Comparison of ENCODE assay signal across 13 cellular contexts in genomic region chr12:56137853-56138571, GRCh38. TPM values are rescaled to one million over a fixed set of nuclear protein-coding genes. Genes with fewer than 3 reads are reported as not detected.
DNase-seq lines count a peak whose midpoint lies in the region; ATAC-seq and TF ChIP-seq lines count a peak whose summit lies in the region.
"Had no signal": no experiment of that assay in that cellular context is flagged by ENCODE, and none has a peak within 500 bp of the region (broad histone marks: within the 10 kb centered on the region; RNA-seq: fewer than 3 reads in every experiment).

No MANE protein-coding gene starts in this region.

- no peaks in the 10 kb centered on the region for H3K9me3 Mint-ChIP-seq in T-helper 1 cell treated with Interleukin-12 subunit alpha and Interleukin-12 subunit beta and Interleukin-4 antibody, amounts not matched to agents 30 μg/mL and 1 μg/mL, for 36 hours
- H3K9me3 Mint-ChIP-seq in WTC11 = peaks cover 12% of the 10 kb centered on the region

- H3K27ac ChIP-seq in HEK293 (ENCODE audit: extremely low read depth, low read depth, low read length) = no peak overlapping the region
- peak overlapping the region; percentile 8 for H3K27ac ChIP-seq in effector memory CD4-positive, alpha-beta T cell (ENCODE audit: insufficient read depth, low read length, poor library complexity, severe bottlenecking)
- H3K27ac ChIP-seq: 22Rv1, adrenal gland, foreskin keratinocyte, SJSA1, suprapubic skin had no signal

- H3K4me1 ChIP-seq in HEK293 (ENCODE audit: control insufficient read depth, insufficient read depth, low read length) = no peaks in the 10 kb centered on the region
- H3K4me1 ChIP-seq in effector memory CD4-positive, alpha-beta T cell (ENCODE audit: control insufficient read depth, insufficient read depth, low read length, poor library complexity, severe bottlenecking) = peaks cover 33% of the 10 kb centered on the region
- H3K4me1 ChIP-seq: adrenal gland, foreskin keratinocyte, SJSA1, suprapubic skin had no signal

- CTCF ChIA-PET in HEK293 (lab: Yijun Ruan, JAX) (interaction anchor here (0.9 to 2.2 kb wide), 2 partner anchors 16 to 19 kb away, joined by 3 to 5 read pairs; partner anchors contain the start of gene ZC3H10), WTC11 (lab: Charles Lee) (interaction anchor here (1.2 kb wide), 1 partner anchor 10 kb away, joined by 3 read pairs; the partner anchor contains the start of gene ESYT1)

- H3K4me3 ChIP-seq in HEK293 (ENCODE audit: low read depth, low read length) = no peak overlapping the region
- no peak overlapping the region for H3K4me3 ChIP-seq in effector memory CD4-positive, alpha-beta T cell (ENCODE audit: insufficient read depth, low read depth, low read length, poor library complexity, severe bottlenecking)
- H3K4me3 ChIP-seq: adrenal gland, SJSA1, suprapubic skin had no signal

- peaks cover 34 to 93% of the 10 kb centered on the region in 2 experiments; a peak in 2 of 3 replicates for H3K36me3 ChIP-seq in HEK293 (ENCODE audit: control insufficient read depth in 2 of 2, insufficient read depth in 1 of 2, low read length in 2 of 2)
- H3K36me3 ChIP-seq in effector memory CD4-positive, alpha-beta T cell (ENCODE audit: control insufficient read depth, insufficient read depth, low read length) = peaks cover 74% of the 10 kb centered on the region

- peaks cover 36% of the 10 kb centered on the region for H3K4me1 Mint-ChIP-seq in T-helper 1 cell treated with Interleukin-12 subunit alpha and Interleukin-12 subunit beta and Interleukin-4 antibody, amounts not matched to agents 30 μg/mL and 1 μg/mL, for 36 hours (ENCODE audit: low read depth)
- H3K4me1 Mint-ChIP-seq in WTC11 = no peaks in the 10 kb centered on the region

- no peaks in the 10 kb centered on the region for H3K9me3 ChIP-seq in HEK293 (ENCODE audit: control insufficient read depth, insufficient read depth, low read depth, low read length)
- H3K9me3 ChIP-seq in effector memory CD4-positive, alpha-beta T cell (ENCODE audit: control insufficient read depth, low read length) = no peaks in the 10 kb centered on the region
- H3K9me3 ChIP-seq: adrenal gland, SJSA1, suprapubic skin had no signal

- DNase-seq in T-helper 1 cell = no peak
- DNase-seq in effector memory CD4-positive, alpha-beta T cell = no peak
- DNase-seq in WTC11 (ENCODE audit: low spot score) = no peak
- DNase-seq in stimulated activated CD8-positive, alpha-beta memory T cell treated with anti-CD3 and anti-CD28 coated beads, Interleukin-4, amount 100 ng/mL, for 48 hours = no peak
- DNase-seq: adrenal gland, C1 segment of cervical spinal cord, foreskin keratinocyte, NCI-H1694 treated with DMSO at 0.1 percent for 48 hours had no signal

- no peak overlapping the region for H3K4me3 Mint-ChIP-seq in T-helper 1 cell treated with Interleukin-12 subunit alpha and Interleukin-12 subunit beta and Interleukin-4 antibody, amounts not matched to agents 30 μg/mL and 1 μg/mL, for 36 hours
- no peak overlapping the region for H3K4me3 Mint-ChIP-seq in WTC11

- peaks cover 72% of the 10 kb centered on the region for H3K36me3 Mint-ChIP-seq in T-helper 1 cell treated with Interleukin-12 subunit alpha and Interleukin-12 subunit beta and Interleukin-4 antibody, amounts not matched to agents 30 μg/mL and 1 μg/mL, for 36 hours (ENCODE audit: low read depth)
- peaks cover 83% of the 10 kb centered on the region for H3K36me3 Mint-ChIP-seq in WTC11

- peak overlapping the region; percentile 78 for H3K27ac Mint-ChIP-seq in T-helper 1 cell treated with Interleukin-12 subunit alpha and Interleukin-12 subunit beta and Interleukin-4 antibody, amounts not matched to agents 30 μg/mL and 1 μg/mL, for 36 hours
- H3K27ac Mint-ChIP-seq in WTC11 = no peak overlapping the region

- POLR2A ChIA-PET in HEK293 (lab: Yijun Ruan, JAX) = interaction anchor here (1.0 to 3.0 kb wide), 3 partner anchors 10 to 23 kb away, joined by 3 to 14 read pairs (median 4); partner anchors contain the start of gene ESYT1
- POLR2A ChIA-PET in WTC11 (lab: Charles Lee) = interaction anchor here (0.6 to 0.9 kb wide), 2 partner anchors 27 to 28 kb away, joined by 3 read pairs; no protein-coding TSS in a partner anchor

- TF ChIP-seq CTCF in HEK293 (tag by site-specific recombination; IDR thresholded peaks at IDR 0.05) (no peak), WTC11 (IDR thresholded peaks at IDR 0.05) (no peak)

- ATAC-seq in WTC11 = no peak
- ATAC-seq: foreskin keratinocyte had no signal

- H3K27me3 ChIP-seq in effector memory CD4-positive, alpha-beta T cell (replicated peaks; ENCODE audit: control insufficient read depth, insufficient read depth, low read length, poor library complexity, severe bottlenecking) = no peaks in the 10 kb centered on the region
- H3K27me3 ChIP-seq: adrenal gland, foreskin keratinocyte, SJSA1, suprapubic skin had no signal

- H3K27me3 Mint-ChIP-seq in T-helper 1 cell treated with Interleukin-12 subunit alpha and Interleukin-12 subunit beta and Interleukin-4 antibody, amounts not matched to agents 30 μg/mL and 1 μg/mL, for 36 hours (ENCODE audit: low read depth) = no peaks in the 10 kb centered on the region
- H3K27me3 Mint-ChIP-seq in WTC11 (ENCODE audit: low read depth) = no peaks in the 10 kb centered on the region

TF ChIP-seq in HEK293, 187 proteins besides CTCF, POLR2A, EP300 and RAD21:
- TF ChIP-seq ZNF791 (tag by site-specific recombination; IDR thresholded peaks at IDR 0.05) (no peak), ZNF114 (tag by site-specific recombination; IDR thresholded peaks at IDR 0.05) (no peak), SCRT2 (tag by site-specific recombination; IDR thresholded peaks at IDR 0.05) (peak; percentile 45; the same call in 1 of the 2 replicates), ZNF416 (tag by site-specific recombination; IDR thresholded peaks at IDR 0.05) (no peak), ZNF174 (tag by site-specific recombination; IDR thresholded peaks at IDR 0.05) (no peak)

TF ChIP-seq in WTC11, 78 proteins besides CTCF, POLR2A, EP300 and RAD21 (continues in another document):
- TF ChIP-seq PRDM15 (CRISPR knock-in tag; IDR thresholded peaks at IDR 0.05) = no peak
- TF ChIP-seq STAT6 (CRISPR knock-in tag; conservative IDR thresholded peaks at IDR 0.05; ENCODE audit: low read depth) = no peak
- TF ChIP-seq E2F5 (CRISPR knock-in tag; IDR thresholded peaks at IDR 0.05) = no peak
- no peak for TF ChIP-seq GRHL2 (CRISPR knock-in tag; IDR thresholded peaks at IDR 0.05; ENCODE audit: insufficient replicate concordance, severe bottlenecking)

RNA-seq across cellular contexts. Expression of gene ESYT1, which starts 9.9 kb away (rescaled TPM):
- 77.7 to 80.8 TPM (median 80.1 TPM) in 3 replicates for total RNA-seq in WTC11 (2021)

RNA-seq across cellular contexts. Expression of gene MYL6B, which starts 14.4 kb away (rescaled TPM):
- 171 to 180 TPM (median 173 TPM) in 3 replicates for total RNA-seq in WTC11 (2021)

RNA-seq across cellular contexts. Expression of gene ZC3H10, which starts 19.9 kb away (rescaled TPM):
- total RNA-seq in WTC11 (2021) = 11.3 to 13.6 TPM (median 13.1 TPM) in 3 replicates

RNA-seq across cellular contexts. Expression of gene MYL6, which starts 20.1 kb away (rescaled TPM):
- 835 to 932 TPM (median 844 TPM) in 3 replicates for total RNA-seq in WTC11 (2021)

RNA-seq across cellular contexts. Expression of gene RPL41, which starts 21.6 kb away (rescaled TPM):
- total RNA-seq in WTC11 (2021) = 4,004 to 4,366 TPM (median 4,314 TPM) in 3 replicates
